In genomic region chr18:44973282-44973681, GRCh38 we compare ENCODE assay signal across 10 cellular contexts.
DNase-seq lines count a peak whose midpoint lies in the region; ATAC-seq, FAIRE-seq and TF ChIP-seq lines count a peak whose summit lies in the region.
"Had no signal": no experiment of that assay in that cellular context is flagged by ENCODE, and none has a peak within 500 bp of the region (broad histone marks: within the 10 kb centered on the region; RNA-seq: fewer than 3 reads in every experiment).

No MANE protein-coding gene starts in this region.

- H3K4ac ChIP-seq in mesenchymal stem cell (ENCODE audit: low read depth in 1 of 2, low read length in 2 of 2) = no peak overlapping the region

- H2AFZ ChIP-seq in SK-N-SH (ENCODE audit: low read depth) (no peak overlapping the region), mesenchymal stem cell (ENCODE audit: low read depth, low read length) (no peak overlapping the region)

- no peaks in the 10 kb centered on the region for H3K9me2 ChIP-seq in SK-N-SH

- H4K8ac ChIP-seq in mesenchymal stem cell (ENCODE audit: low read length) = no peak overlapping the region

- no peaks in the 10 kb centered on the region for H4K20me1 ChIP-seq in SK-N-SH (ENCODE audit: insufficient read depth)

- H3K4me1 ChIP-seq in SK-N-SH (ENCODE audit: control insufficient read depth in 1 of 2, insufficient read depth in 2 of 2, low read depth in 1 of 2, low read length in 1 of 2) = no peaks in the 10 kb centered on the region; a peak in 1 of 4 replicates
- H3K4me1 ChIP-seq in mesenchymal stem cell (ENCODE audit: control insufficient read depth, insufficient read depth, low read depth, low read length) = no peaks in the 10 kb centered on the region

- no peaks in the 10 kb centered on the region for H3K9me3 ChIP-seq in SK-N-SH
- H3K9me3 ChIP-seq in mesenchymal stem cell (ENCODE audit: control insufficient read depth, low read length) = no peaks in the 10 kb centered on the region

- no peak; the same call in 1 of the 2 replicates for TF ChIP-seq CTCF in SK-N-SH (IDR thresholded peaks at IDR 0.05)
- no peak for TF ChIP-seq CTCF in bronchial epithelial cell (IDR thresholded peaks at IDR 0.05; ENCODE audit: insufficient read depth, low read length, severe bottlenecking)

- H2BK5ac ChIP-seq in mesenchymal stem cell (ENCODE audit: low read depth, low read length, poor library complexity, severe bottlenecking) = no peak overlapping the region

- H3K14ac ChIP-seq in mesenchymal stem cell (ENCODE audit: low read length in 2 of 2) = no peak overlapping the region

- no peak for FAIRE-seq in bronchial epithelial cell (lab: Jason Lieb, UNC)
- FAIRE-seq: astrocyte had no signal

- H3K27ac ChIP-seq in SK-N-SH (ENCODE audit: low read depth in 2 of 2, low read length in 1 of 2) (no peak overlapping the region), mesenchymal stem cell (ENCODE audit: low read length, poor library complexity, severe bottlenecking) (no peak overlapping the region)

- no peak overlapping the region for H2BK120ac ChIP-seq in mesenchymal stem cell (ENCODE audit: low read depth, low read length)

- TF ChIP-seq EP300 in SK-N-SH (IDR thresholded peaks at IDR 0.05; ENCODE audit: borderline replicate concordance in 1 of 2, low read depth in 1 of 2, low read length in 1 of 2) = no peak
- no peak for TF ChIP-seq EP300 in Ishikawa (IDR thresholded peaks at IDR 0.05; ENCODE audit: borderline replicate concordance)

- WGBS in SK-N-SH (ENCODE audit: low lambda C conversion rate) = 78% methylated on average over 2 of the region's 2 CpGs
- whole genome bisulfite sequencing in mesenchymal stem cell = 86% methylated on average over 2 of the region's 2 CpGs

- no peak for DNase-seq in SK-N-SH
- peak; percentile 12 for DNase-seq in bronchial epithelial cell (ENCODE audit: low read depth)
- DNase-seq in mesenchymal stem cell = peak; percentile 18
- DNase-seq in occipital lobe (lab: John Stamatoyannopoulos, UW) = no peak
- DNase-seq in NCI-H1105 treated with DMSO at 0.1 percent for 48 hours (lab: John Stamatoyannopoulos, UW) = no peak
- no peak for DNase-seq in T1000 (lab: John Stamatoyannopoulos, UW)
- DNase-seq: stimulated activated naive CD8-positive, alpha-beta T cell treated with anti-CD3 and anti-CD28 coated beads, Interleukin-15, amount 100 ng/mL, for 72 hours had no signal

- H3K36me3 ChIP-seq in SK-N-SH (replicated peaks in 1 of 2; ENCODE audit: control insufficient read depth in 1 of 2, insufficient read depth in 2 of 2, low read length in 1 of 2) (no peaks in the 10 kb centered on the region), bronchial epithelial cell (ENCODE audit: control insufficient read depth, insufficient read depth, low read length) (no peaks in the 10 kb centered on the region), mesenchymal stem cell (ENCODE audit: control insufficient read depth in 1 of 2, insufficient read depth in 2 of 2, low read depth in 1 of 2, low read length in 2 of 2) (peaks cover 0 to 4% of the 10 kb centered on the region in 2 experiments)

- peak overlapping the region in 1 of 2 experiments; percentile 46 for H3K18ac ChIP-seq in mesenchymal stem cell (ENCODE audit: low read depth in 1 of 2, low read length in 2 of 2)

- H3K4me3 ChIP-seq in SK-N-SH (ENCODE audit: low read depth in 2 of 2, low read length in 1 of 2) = no peak overlapping the region
- H3K4me3 ChIP-seq in bronchial epithelial cell (ENCODE audit: low read depth, low read length) = no peak overlapping the region
- no peak overlapping the region for H3K4me3 ChIP-seq in mesenchymal stem cell (ENCODE audit: insufficient read depth in 1 of 2, low read depth in 1 of 2, low read length in 2 of 2)

- peak; percentile 21 for TF ChIP-seq RAD21 in SK-N-SH (IDR thresholded peaks at IDR 0.05; ENCODE audit: low read length)
- peak; percentile 47 for TF ChIP-seq RAD21 in Ishikawa (IDR thresholded peaks at IDR 0.05; ENCODE audit: low read depth)

- H3K4me2 ChIP-seq in SK-N-SH (no peak overlapping the region), mesenchymal stem cell (ENCODE audit: low read length, poor library complexity, severe bottlenecking) (no peak overlapping the region)

- no peak overlapping the region for H3K23ac ChIP-seq in mesenchymal stem cell (ENCODE audit: low read length in 2 of 2)

- no peak overlapping the region for H2AK5ac ChIP-seq in mesenchymal stem cell (ENCODE audit: low read length, severe bottlenecking)

- H2BK15ac ChIP-seq in mesenchymal stem cell (ENCODE audit: low read depth, poor library complexity, severe bottlenecking) = no peak overlapping the region

- CTCF ChIA-PET in SK-N-SH (lab: Yijun Ruan, JAX) = interaction anchor here (0.8 to 1.0 kb wide), 2 partner anchors 9 to 297 kb away, joined by 3 read pairs; no protein-coding TSS in a partner anchor

- POLR2A ChIA-PET in SK-N-SH (lab: Yijun Ruan, JAX) = no interaction called here

- H3K79me1 ChIP-seq in mesenchymal stem cell (replicated peaks; ENCODE audit: low read length, poor library complexity, severe bottlenecking) = peaks cover 20% of the 10 kb centered on the region

- H4K91ac ChIP-seq in mesenchymal stem cell (ENCODE audit: low read length) = no peak overlapping the region

- no peak for ATAC-seq in SK-N-SH treated with all-trans-retinoic acid at 6 μM for 48 hours
- ATAC-seq: stimulated activated naive CD8-positive, alpha-beta T cell treated with anti-CD3 and anti-CD28 coated beads, Interleukin-15, amount 100 ng/mL, for 72 hours had no signal

- no peaks in the 10 kb centered on the region for H3F3A ChIP-seq in SK-N-SH (replicated peaks; ENCODE audit: insufficient read depth)

- H3K27me3 ChIP-seq in SK-N-SH (ENCODE audit: insufficient read depth) (no peaks in the 10 kb centered on the region), bronchial epithelial cell (ENCODE audit: control insufficient read depth, insufficient read depth, low read length) (no peaks in the 10 kb centered on the region), mesenchymal stem cell (ENCODE audit: control insufficient read depth in 1 of 2, insufficient read depth in 1 of 2, low read length in 2 of 2) (no peaks in the 10 kb centered on the region)

- H2BK12ac ChIP-seq in mesenchymal stem cell (ENCODE audit: low read length in 2 of 2) = no peak overlapping the region

- H3K79me2 ChIP-seq in SK-N-SH (ENCODE audit: insufficient read depth) = no peaks in the 10 kb centered on the region

- H3K9ac ChIP-seq in SK-N-SH (no peak overlapping the region), mesenchymal stem cell (ENCODE audit: low read length) (no peak overlapping the region)

TF ChIP-seq in SK-N-SH, 30 proteins besides CTCF, POLR2A, EP300 and RAD21 (continues in another document):
- TF ChIP-seq EZH2phosphoT487 (IDR thresholded peaks at IDR 0.05; ENCODE audit: borderline replicate concordance, low read depth) (no peak), GATA2 (CRISPR knock-in tag; IDR thresholded peaks at IDR 0.05) (no peak), TAF1 (IDR thresholded peaks at IDR 0.05; ENCODE audit: borderline replicate concordance, low read depth, low read length) (no peak), POLR2AphosphoS5 (IDR thresholded peaks at IDR 0.05; ENCODE audit: low read depth, low read length) (no peak), NFIC (IDR thresholded peaks at IDR 0.05; ENCODE audit: borderline replicate concordance) (no peak), RCOR1 (IDR thresholded peaks at IDR 0.05; ENCODE audit: low read length) (no peak)

TF ChIP-seq in SK-N-SH treated with all-trans-retinoic acid at 6 μM for 48 hours, 23 proteins besides CTCF, POLR2A, EP300 and RAD21 (continues in another document):
- TF ChIP-seq PATZ1 (CRISPR knock-in tag; IDR thresholded peaks at IDR 0.05; ENCODE audit: borderline replicate concordance) (no peak), PPARA (CRISPR knock-in tag; IDR thresholded peaks at IDR 0.05; ENCODE audit: borderline replicate concordance) (no peak), ZNF8 (CRISPR knock-in tag; IDR thresholded peaks at IDR 0.05) (no peak), OSR1 (CRISPR knock-in tag; IDR thresholded peaks at IDR 0.05) (no peak), CSDC2 (CRISPR knock-in tag; IDR thresholded peaks at IDR 0.05) (no peak), ARNTL (CRISPR knock-in tag; IDR thresholded peaks at IDR 0.05; ENCODE audit: borderline replicate concordance, low read depth) (no peak)

TF ChIP-seq in Ishikawa, 13 proteins besides CTCF, POLR2A, EP300 and RAD21:
- TF ChIP-seq FOXM1 (IDR thresholded peaks at IDR 0.05; ENCODE audit: borderline replicate concordance, low read depth) (no peak), CREB1 (IDR thresholded peaks at IDR 0.05; ENCODE audit: low read depth) (no peak), CEBPB (IDR thresholded peaks at IDR 0.05) (no peak), TCF12 (IDR thresholded peaks at IDR 0.05; ENCODE audit: low read depth) (no peak), ZBTB7A (IDR thresholded peaks at IDR 0.05; ENCODE audit: low read depth) (no peak), YY1 (IDR thresholded peaks at IDR 0.05; ENCODE audit: low read depth) (no peak)

Comparison
In these comparisons a context has a peak if more than half of its experiments do, and no peak if none do; other contexts are left out.
1. DNase-seq: peak in bronchial epithelial cell (single experiment) and mesenchymal stem cell (single experiment); none in SK-N-SH (single experiment), occipital lobe (single experiment), NCI-H1105 treated with DMSO at 0.1 percent for 48 hours (single experiment) and T1000 (single experiment).